In genomic region chrX:69070949-69071650, GRCh38 we compare ENCODE assay signal across 18 cellular contexts.
DNase-seq lines count a peak whose midpoint lies in the region; TF ChIP-seq lines count a peak whose summit lies in the region.
"Had no signal": no experiment of that assay in that cellular context is flagged by ENCODE, and none has a peak within 500 bp of the region (broad histone marks: within the 10 kb centered on the region; RNA-seq: fewer than 3 reads in every experiment).

No MANE protein-coding gene starts in this region.

- H3K9me3 ChIP-seq in neural progenitor cell (ENCODE audit: low read depth) (no peaks in the 10 kb centered on the region), transverse colon (no peaks in the 10 kb centered on the region)
- H3K9me3 ChIP-seq: MG63, pancreas had no signal

- no peaks in the 10 kb centered on the region for H3K79me2 ChIP-seq in neural progenitor cell (ENCODE audit: low read depth)

- H3K9me3 Mint-ChIP-seq in neural progenitor cell, result peaks cover 9% of the 10 kb centered on the region

- in situ Hi-C loops in transverse colon (cut with MboI; ENCODE audit: low pct_ligation_motif_present in 1 of 4, low pct_unique_long_range_greater_than_20kb in 1 of 4, low sequenced_read_pairs in 3 of 4), result loop anchor here in 1 of 4 donors (25.0 kb wide), 1 partner anchor 259 kb away; no protein-coding TSS in a partner anchor

- WGBS in transverse colon (ENCODE audit: low coverage in 1 of 2), 2 donors, result 51% methylated on average over 12 of the region's 12 CpGs; no CpG with 5 or more reads in 1 of the 2 donors

- TF ChIP-seq CTCF in VCaP (conservative IDR thresholded peaks at IDR 0.05) (no peak), neural progenitor cell (IDR thresholded peaks at IDR 0.05) (no peak), transverse colon (IDR thresholded peaks at IDR 0.05) (no peak)

- H3K27me3 Mint-ChIP-seq in neural progenitor cell (ENCODE audit: insufficient read depth, low read depth), result peaks cover 9% of the 10 kb centered on the region
- H3K27me3 Mint-ChIP-seq: B cell had no signal

- no peaks in the 10 kb centered on the region for H4K20me1 ChIP-seq in neural progenitor cell (ENCODE audit: low read depth)

- H3K4me2 ChIP-seq in neural progenitor cell, result no peak overlapping the region

- TF ChIP-seq POLR2A in transverse colon (IDR thresholded peaks at IDR 0.05), result no peak

- no peak for TF ChIP-seq EP300 in transverse colon (IDR thresholded peaks at IDR 0.05; ENCODE audit: low read depth)

- H3K36me3 ChIP-seq in neural progenitor cell (no peaks in the 10 kb centered on the region), transverse colon (no peaks in the 10 kb centered on the region)
- H3K36me3 ChIP-seq: brain microvascular endothelial cell, MG63, pancreas had no signal

- H3K36me3 Mint-ChIP-seq in neural progenitor cell, result no peaks in the 10 kb centered on the region

- peak overlapping the region; percentile 72 for H3K27ac ChIP-seq in VCaP
- no peak overlapping the region for H3K27ac ChIP-seq in neural progenitor cell
- no peak overlapping the region for H3K27ac ChIP-seq in transverse colon
- H3K27ac ChIP-seq: brain microvascular endothelial cell, pancreas had no signal

- H3K4me3 ChIP-seq in neural progenitor cell (no peak overlapping the region), transverse colon (no peak overlapping the region)
- H3K4me3 ChIP-seq: MG63, pancreas had no signal

- H3K27me3 ChIP-seq in neural progenitor cell (no peaks in the 10 kb centered on the region), transverse colon (no peaks in the 10 kb centered on the region)
- H3K27me3 ChIP-seq: brain microvascular endothelial cell, MG63 had no signal

- H2AFZ ChIP-seq in neural progenitor cell (replicated peaks), result peak overlapping the region; percentile 42

- peaks cover 19% of the 10 kb centered on the region for H3K4me1 Mint-ChIP-seq in neural progenitor cell
- H3K4me1 Mint-ChIP-seq: B cell had no signal

- no peaks in the 10 kb centered on the region for H3F3A ChIP-seq in neural progenitor cell (ENCODE audit: low read depth)

- H3K4me1 ChIP-seq in neural progenitor cell (no peaks in the 10 kb centered on the region), transverse colon (no peaks in the 10 kb centered on the region)
- H3K4me1 ChIP-seq: pancreas had no signal

- intact Hi-C loops in cardiac septum (cut with DNase I), result no loop called here
- intact Hi-C loops in transverse colon (cut with DNase I; ENCODE audit: low total_unique reads), result no loop called here

- H3K27ac Mint-ChIP-seq in neural progenitor cell, result no peak overlapping the region
- H3K27ac Mint-ChIP-seq: B cell had no signal

- no peak overlapping the region for H3K4me3 Mint-ChIP-seq in neural progenitor cell
- H3K4me3 Mint-ChIP-seq: B cell had no signal

- DNase-seq in cardiac septum (ENCODE audit: low spot score), result peak; percentile 87
- no peak for DNase-seq in neural progenitor cell (ENCODE audit: low spot score)
- peak; percentile 12 for DNase-seq in transverse colon
- no peak for DNase-seq in activated effector memory CD4-positive, alpha-beta T cell treated with anti-CD3 and anti-CD28 coated beads, Interleukin-2, amount 50 U/mL, for 16 hours
- DNase-seq in T-helper 9 cell, result no peak
- DNase-seq in NOMO-1 (lab: John Stamatoyannopoulos, UW; ENCODE audit: unreplicated experiment in 2 of 2), result no peak
- DNase-seq: activated CD4-positive, alpha-beta T cell treated with anti-CD3 and anti-CD28 coated beads for 1 hour; activated naive CD4-positive, alpha-beta T cell treated with Interleukin-2 at 50 U/mL for 16 hours; brain microvascular endothelial cell; effector CD4-positive, alpha-beta T cell; MG63; NCI-H2081 treated with DMSO at 0.1 percent for 48 hours; NCI-H748 treated with DMSO at 0.1 percent for 48 hours; RPMI8226; trophoblast cell had no signal

- H3K9ac ChIP-seq in neural progenitor cell, result no peak overlapping the region

Comparison
In these comparisons a context has a peak if more than half of its experiments do, and no peak if none do; other contexts are left out.
1. DNase-seq: peak in cardiac septum (single experiment) and transverse colon (single experiment); none in neural progenitor cell (single experiment), activated effector memory CD4-positive, alpha-beta T cell treated with anti-CD3 and anti-CD28 coated beads, Interleukin-2, amount 50 U/mL, for 16 hours (single experiment), T-helper 9 cell (single experiment) and NOMO-1 (0 of 2).